Comparison of ENCODE assay signal across 4 cellular contexts in genomic region chr10:3791974-3792633, GRCh38.
TF ChIP-seq lines count a peak whose summit lies in the region.

No MANE protein-coding gene starts in this region.

TF ChIP-seq in SK-N-SH, 30 proteins besides CTCF, POLR2A, EP300 and RAD21:
- no peak for TF ChIP-seq EZH2phosphoT487 (IDR thresholded peaks at IDR 0.05; ENCODE audit: borderline replicate concordance, low read depth)
- TF ChIP-seq TCF12 (IDR thresholded peaks at IDR 0.05) = peak; percentile 21; the same call in 1 of the 2 replicates
- no peak for TF ChIP-seq NFIC (IDR thresholded peaks at IDR 0.05; ENCODE audit: borderline replicate concordance)

TF ChIP-seq in SK-N-SH treated with all-trans-retinoic acid at 6 μM for 48 hours, 23 proteins besides CTCF, POLR2A, EP300 and RAD21:
- TF ChIP-seq GLIS3 (CRISPR knock-in tag; IDR thresholded peaks at IDR 0.05) (no peak), CREB5 (CRISPR knock-in tag; IDR thresholded peaks at IDR 0.05; ENCODE audit: low read depth) (no peak), TOX (CRISPR knock-in tag; IDR thresholded peaks at IDR 0.05; ENCODE audit: borderline replicate concordance) (no peak), SNAI2 (CRISPR knock-in tag; IDR thresholded peaks at IDR 0.05) (no peak), ZFP3 (CRISPR knock-in tag; IDR thresholded peaks at IDR 0.05) (no peak), TCF4 (CRISPR knock-in tag; IDR thresholded peaks at IDR 0.05; ENCODE audit: borderline replicate concordance) (no peak), TSHZ2 (CRISPR knock-in tag; IDR thresholded peaks at IDR 0.05) (no peak), ZFP30 (CRISPR knock-in tag; IDR thresholded peaks at IDR 0.05) (no peak), CSDC2 (CRISPR knock-in tag; IDR thresholded peaks at IDR 0.05) (no peak), ISL1 (CRISPR knock-in tag; IDR thresholded peaks at IDR 0.05) (no peak), POU6F1 (CRISPR knock-in tag; IDR thresholded peaks at IDR 0.05; ENCODE audit: borderline replicate concordance, low read depth) (no peak), ARNTL (CRISPR knock-in tag; IDR thresholded peaks at IDR 0.05; ENCODE audit: borderline replicate concordance, low read depth) (no peak), ZNF8 (CRISPR knock-in tag; IDR thresholded peaks at IDR 0.05) (no peak)

TF ChIP-seq in IMR-90, 13 proteins besides CTCF, POLR2A, EP300 and RAD21:
- no peak for TF ChIP-seq MXI1 (IDR thresholded peaks at IDR 0.05; ENCODE audit: borderline replicate concordance, low read depth, low read length)
- no peak for TF ChIP-seq USF2 (IDR thresholded peaks at IDR 0.05; ENCODE audit: low read depth, low read length)
- TF ChIP-seq CHD1 (IDR thresholded peaks at IDR 0.05; ENCODE audit: low read depth, low read length) = no peak
- TF ChIP-seq CEBPB (IDR thresholded peaks at IDR 0.05; ENCODE audit: low read depth, low read length) = no peak
- TF ChIP-seq MAZ (IDR thresholded peaks at IDR 0.05; ENCODE audit: borderline replicate concordance, low read depth, low read length) = no peak
- TF ChIP-seq FOS (IDR thresholded peaks at IDR 0.05; ENCODE audit: low read depth, low read length) = no peak
- TF ChIP-seq RFX5 (IDR thresholded peaks at IDR 0.05; ENCODE audit: low read depth, low read length) = no peak
- no peak for TF ChIP-seq BHLHE40 (IDR thresholded peaks at IDR 0.05; ENCODE audit: low read depth, low read length)
- no peak for TF ChIP-seq SMC3 (IDR thresholded peaks at IDR 0.05; ENCODE audit: low read depth, low read length)
- TF ChIP-seq ELK1 (IDR thresholded peaks at IDR 0.05; ENCODE audit: borderline replicate concordance, low read depth, low read length) = no peak
- TF ChIP-seq NFE2L2 (IDR thresholded peaks at IDR 0.05; ENCODE audit: low read depth, low read length) = no peak
- no peak for TF ChIP-seq RCOR1 (IDR thresholded peaks at IDR 0.05; ENCODE audit: insufficient replicate concordance, low read length)
- no peak for TF ChIP-seq MAFK (IDR thresholded peaks at IDR 0.05; ENCODE audit: low read depth, low read length)
TF ChIP-seq in IMR-90: peak in this region for 0.

TF ChIP-seq in K562, 482 proteins besides CTCF, POLR2A, EP300 and RAD21:
- TF ChIP-seq ZFP36 (IDR thresholded peaks at IDR 0.05; ENCODE audit: low read depth, low read length, partially characterized antibody) (peak; percentile 42), RBM25 (IDR thresholded peaks at IDR 0.05; ENCODE audit: low read depth, low read length, severe bottlenecking) (peak; percentile 31), KLF16 (IDR thresholded peaks at IDR 0.05) (no peak), PHB2 (IDR thresholded peaks at IDR 0.05; ENCODE audit: low read depth) (no peak)
